30 cellular contexts compared by ENCODE assay signal in genomic region chr5:77842247-77842646, GRCh38.
"Had no signal": no experiment of that assay in that cellular context is flagged by ENCODE, and none has a peak within 500 bp of the region (broad histone marks: within the 10 kb centered on the region; RNA-seq: fewer than 3 reads in every experiment).

No MANE protein-coding gene starts in this region.

- H3K36me3 ChIP-seq: breast epithelium, gastroesophageal sphincter, ovary, right lobe of liver, tibial nerve, WERI-Rb-1 had no signal

- H3K27ac Mint-ChIP-seq: activated naive CD4-positive, alpha-beta T cell treated with anti-CD3 and anti-CD28 coated beads for 36 hours; activated naive CD8-positive, alpha-beta T cell treated with anti-CD3 and anti-CD28 coated beads, Interleukin-2, amount 10 ng/mL, durations not matched to agents 7 days and 5 days; activated T-helper 1 cell treated with anti-CD3 and anti-CD28 coated beads, Interleukin-12 subunit alpha, Interleukin-12 subunit beta, Interleukin-2, Interleukin-4 antibody, amounts not matched to agents 30 ng/mL and 10 ng/mL and 1 ng/mL, durations not matched to agents 14 hours and 24 hours and 36 hours; dendritic cell treated with granulocyte-macrophage colony-stimulating factor and Interleukin-4, amounts not matched to agents 40 ng/mL and 50 ng/mL, for 4 days; endodermal cell; immature natural killer cell; naive thymus-derived CD4-positive, alpha-beta T cell; progenitor cell of endocrine pancreas; stimulated activated naive B cell treated with anti-CD40 and anti-IgM and Interleukin-4, amounts not matched to agents 10 μg/mL and 1 μg/mL and 100 μg/mL, for 72 hours; T-helper 1 cell treated with Interleukin-12 subunit alpha and Interleukin-12 subunit beta and Interleukin-4 antibody, amounts not matched to agents 30 μg/mL and 1 μg/mL, for 36 hours had no signal

- H3K4me3 ChIP-seq: breast epithelium, gastroesophageal sphincter, ovary, right lobe of liver, tibial nerve had no signal

- H3K27me3 ChIP-seq: breast epithelium, gastroesophageal sphincter, ovary, right lobe of liver, tibial nerve had no signal

- H3K4me3 Mint-ChIP-seq: activated naive CD4-positive, alpha-beta T cell treated with anti-CD3 and anti-CD28 coated beads for 36 hours; activated naive CD8-positive, alpha-beta T cell treated with anti-CD3 and anti-CD28 coated beads, Interleukin-2, amount 10 ng/mL, durations not matched to agents 7 days and 5 days; activated T-helper 1 cell treated with anti-CD3 and anti-CD28 coated beads, Interleukin-12 subunit alpha, Interleukin-12 subunit beta, Interleukin-2, Interleukin-4 antibody, amounts not matched to agents 30 ng/mL and 10 ng/mL and 1 ng/mL, durations not matched to agents 14 hours and 24 hours and 36 hours; dendritic cell treated with granulocyte-macrophage colony-stimulating factor and Interleukin-4, amounts not matched to agents 40 ng/mL and 50 ng/mL, for 4 days; endodermal cell; immature natural killer cell; naive thymus-derived CD4-positive, alpha-beta T cell; stimulated activated naive B cell treated with anti-CD40 and anti-IgM and Interleukin-4, amounts not matched to agents 10 μg/mL and 1 μg/mL and 100 μg/mL, for 72 hours; T-helper 1 cell treated with Interleukin-12 subunit alpha and Interleukin-12 subunit beta and Interleukin-4 antibody, amounts not matched to agents 30 μg/mL and 1 μg/mL, for 36 hours had no signal

- ATAC-seq: activated CD4-positive, CD25-positive, alpha-beta regulatory T cell treated with anti-CD3 and anti-CD28 coated beads, Interleukin-2, amount 50 U/mL, for 24 hours; esophagus mucosa; gastroesophageal sphincter; left colon; naive thymus-derived CD4-positive, alpha-beta T cell; right lobe of liver; stimulated activated naive B cell treated with anti-CD40 and anti-IgM and Interleukin-4, amounts not matched to agents 10 μg/mL and 1 μg/mL and 100 μg/mL, for 72 hours had no signal

- H3K9me3 ChIP-seq: breast epithelium, gastroesophageal sphincter, ovary, right lobe of liver, tibial nerve had no signal

- H3K9me3 Mint-ChIP-seq: activated naive CD4-positive, alpha-beta T cell treated with anti-CD3 and anti-CD28 coated beads for 36 hours; activated naive CD8-positive, alpha-beta T cell treated with anti-CD3 and anti-CD28 coated beads, Interleukin-2, amount 10 ng/mL, durations not matched to agents 7 days and 5 days; activated T-helper 1 cell treated with anti-CD3 and anti-CD28 coated beads, Interleukin-12 subunit alpha, Interleukin-12 subunit beta, Interleukin-2, Interleukin-4 antibody, amounts not matched to agents 30 ng/mL and 10 ng/mL and 1 ng/mL, durations not matched to agents 14 hours and 24 hours and 36 hours; dendritic cell treated with granulocyte-macrophage colony-stimulating factor and Interleukin-4, amounts not matched to agents 40 ng/mL and 50 ng/mL, for 4 days; endodermal cell; naive thymus-derived CD4-positive, alpha-beta T cell; stimulated activated naive B cell treated with anti-CD40 and anti-IgM and Interleukin-4, amounts not matched to agents 10 μg/mL and 1 μg/mL and 100 μg/mL, for 72 hours; T-helper 1 cell treated with Interleukin-12 subunit alpha and Interleukin-12 subunit beta and Interleukin-4 antibody, amounts not matched to agents 30 μg/mL and 1 μg/mL, for 36 hours had no signal

- H3K27ac ChIP-seq: breast epithelium, gastroesophageal sphincter, ovary, right lobe of liver, tibial nerve, WERI-Rb-1 had no signal

- DNase-seq: activated CD4-positive, alpha-beta T cell treated with anti-CD3 and anti-CD28 coated beads for 48 hours; activated CD4-positive, alpha-beta T cell treated with anti-CD3 and anti-CD28 coated beads, Interleukin-2, amount 50 U/mL, for 48 hours; activated CD8-positive, alpha-beta memory T cell treated with anti-CD3 and anti-CD28 coated beads for 24 hours; activated effector memory CD4-positive, alpha-beta T cell treated with anti-CD3 and anti-CD28 coated beads, Interleukin-2, amount 50 U/mL, for 16 hours; activated naive CD4-positive, alpha-beta T cell treated with anti-CD3 and anti-CD28 coated beads for 36 hours; activated naive CD8-positive, alpha-beta T cell treated with anti-CD3 and anti-CD28 coated beads, Interleukin-2, amount 10 ng/mL, durations not matched to agents 7 days and 5 days; central memory CD4-positive, alpha-beta T cell; endodermal cell; hippocampal formation; immature natural killer cell; kidney; left colon; midbrain; naive thymus-derived CD4-positive, alpha-beta T cell; ovary; right lobe of liver; stimulated activated CD4-positive, alpha-beta T cell treated with anti-CD3 and anti-CD28 coated beads, Interleukin-12 subunit alpha, Interleukin-12 subunit beta, amount 100 ng/mL, for 4 hours; stimulated activated naive B cell treated with anti-CD40 and anti-IgM and Interleukin-4, amounts not matched to agents 10 μg/mL and 1 μg/mL and 100 μg/mL, for 72 hours; SW 1271; T-helper 9 cell; WERI-Rb-1 had no signal

- H3K36me3 Mint-ChIP-seq: activated naive CD8-positive, alpha-beta T cell treated with anti-CD3 and anti-CD28 coated beads, Interleukin-2, amount 10 ng/mL, durations not matched to agents 7 days and 5 days; immature natural killer cell; naive thymus-derived CD4-positive, alpha-beta T cell; stimulated activated naive B cell treated with anti-CD40 and anti-IgM and Interleukin-4, amounts not matched to agents 10 μg/mL and 1 μg/mL and 100 μg/mL, for 72 hours had no signal

- H3K4me1 ChIP-seq: breast epithelium, right lobe of liver had no signal
